ENCODE assay signal across 20 cellular contexts in genomic region chr19:18783958-18784785, GRCh38. TPM values are rescaled to one million over a fixed set of nuclear protein-coding genes. Genes with fewer than 3 reads are reported as not detected.
"Had no signal": no experiment of that assay in that cellular context is flagged by ENCODE, and none has a peak within 500 bp of the region (broad histone marks: within the 10 kb centered on the region; RNA-seq: fewer than 3 reads in every experiment).

No MANE protein-coding gene starts in this region.

- H3K9me3 Mint-ChIP-seq: activated B cell treated with CpG ODN at 0.5 μM for 24 hours; activated naive CD4-positive, alpha-beta T cell treated with anti-CD3 and anti-CD28 coated beads, Interleukin-2, amount 10 ng/mL, durations not matched to agents 7 days and 5 days; activated naive CD8-positive, alpha-beta T cell treated with anti-CD3 and anti-CD28 coated beads for 36 hours; activated T-cell treated with anti-CD3 and anti-CD28 coated beads, Interleukin-2, amount 50 U/mL, for 4 hours; activated T-helper 1 cell treated with anti-CD3 and anti-CD28 coated beads, Interleukin-12 subunit alpha, Interleukin-12 subunit beta, Interleukin-2, Interleukin-4 antibody, amounts not matched to agents 30 ng/mL and 10 ng/mL and 1 ng/mL, durations not matched to agents 14 hours and 24 hours and 36 hours; T-cell had no signal

- H3K27ac ChIP-seq: cardiac muscle cell, Peyer's patch, VCaP had no signal

- H3K4me3 ChIP-seq: cardiac muscle cell, K562, Peyer's patch had no signal

- H3K36me3 Mint-ChIP-seq: activated naive CD8-positive, alpha-beta T cell treated with anti-CD3 and anti-CD28 coated beads for 36 hours; T-cell had no signal

- H3K4me3 Mint-ChIP-seq: activated B cell treated with CpG ODN at 0.5 μM for 24 hours; activated CD8-positive, alpha-beta T cell treated with anti-CD3 and anti-CD28 coated beads for 36 hours; activated naive CD4-positive, alpha-beta T cell treated with anti-CD3 and anti-CD28 coated beads, Interleukin-2, amount 10 ng/mL, durations not matched to agents 7 days and 5 days; activated naive CD8-positive, alpha-beta T cell treated with anti-CD3 and anti-CD28 coated beads for 36 hours; activated T-cell treated with anti-CD3 and anti-CD28 coated beads, Interleukin-2, amount 50 U/mL, for 4 hours; activated T-helper 1 cell treated with anti-CD3 and anti-CD28 coated beads, Interleukin-12 subunit alpha, Interleukin-12 subunit beta, Interleukin-2, Interleukin-4 antibody, amounts not matched to agents 30 ng/mL and 10 ng/mL and 1 ng/mL, durations not matched to agents 14 hours and 24 hours and 36 hours; T-helper 17 cell had no signal

- DNase-seq: activated CD8-positive, alpha-beta T cell treated with anti-CD3 and anti-CD28 coated beads for 36 hours; activated naive CD4-positive, alpha-beta T cell treated with anti-CD3 and anti-CD28 coated beads, Interleukin-2, amount 10 ng/mL, durations not matched to agents 7 days and 5 days; amniotic stem cell; cerebellar nuclear complex; PC-3; SIG-M5 had no signal

- H3K36me3 ChIP-seq: cardiac muscle cell, Peyer's patch had no signal

- H3K27ac Mint-ChIP-seq: activated B cell treated with CpG ODN at 0.5 μM for 24 hours; activated CD8-positive, alpha-beta T cell treated with anti-CD3 and anti-CD28 coated beads for 36 hours; activated naive CD8-positive, alpha-beta T cell treated with anti-CD3 and anti-CD28 coated beads for 36 hours; activated T-helper 1 cell treated with anti-CD3 and anti-CD28 coated beads, Interleukin-12 subunit alpha, Interleukin-12 subunit beta, Interleukin-2, Interleukin-4 antibody, amounts not matched to agents 30 ng/mL and 10 ng/mL and 1 ng/mL, durations not matched to agents 14 hours and 24 hours and 36 hours; T-cell; T-helper 17 cell had no signal

RNA-seq across cellular contexts. Expression of gene COMP, which starts 6.9 kb away (rescaled TPM):
- total RNA-seq: activated CD8-positive, alpha-beta memory T cell treated with anti-CD3 and anti-CD28 coated beads for 36 hours; activated CD8-positive, alpha-beta T cell treated with anti-CD3 and anti-CD28 coated beads for 36 hours; activated naive CD8-positive, alpha-beta T cell treated with anti-CD3 and anti-CD28 coated beads for 36 hours; activated T-cell treated with anti-CD3 and anti-CD28 coated beads, Interleukin-2, amount 50 U/mL, for 4 hours; activated T-helper 1 cell treated with anti-CD3 and anti-CD28 coated beads, Interleukin-12 subunit alpha, Interleukin-12 subunit beta, Interleukin-2, Interleukin-4 antibody, amounts not matched to agents 30 ng/mL and 10 ng/mL and 1 ng/mL, durations not matched to agents 14 hours and 24 hours and 36 hours; M059J; NCI-H460; SK-MEL-5; T-cell; T-helper 17 cell had no signal
- polyA plus RNA-seq: K562 had no signal
